1 cellular context compared by ENCODE assay signal in genomic region chr1:23958810-23959460, GRCh38.
TF ChIP-seq lines count a peak whose summit lies in the region.

No MANE protein-coding gene starts in this region.

TF ChIP-seq in K562, 482 proteins besides CTCF, POLR2A, EP300 and RAD21 (continued from another document):
- TF ChIP-seq E2F1 (CRISPR knock-in tag; IDR thresholded peaks at IDR 0.05) (no peak), ESRRB (CRISPR knock-in tag; IDR thresholded peaks at IDR 0.05; ENCODE audit: borderline replicate concordance) (no peak), HBP1 (CRISPR knock-in tag; IDR thresholded peaks at IDR 0.05) (no peak), ELF2 (CRISPR knock-in tag; IDR thresholded peaks at IDR 0.05) (0 out of 2 replicates have a peak, but pooled peaks have one; percentile 57), ZNF445 (CRISPR knock-in tag; IDR thresholded peaks at IDR 0.05; ENCODE audit: low read depth) (no peak), CBX3 (IDR thresholded peaks at IDR 0.05; ENCODE audit: borderline replicate concordance in 1 of 2, low read length in 2 of 2) (peak in 1 of 2 experiments; percentile 65; a peak in 1 of 3 replicates), RBFOX2 (IDR thresholded peaks at IDR 0.05; ENCODE audit: low read depth, low read length) (no peak), DDX20 (tag; IDR thresholded peaks at IDR 0.05; ENCODE audit: low read depth) (no peak), XRCC5 (IDR thresholded peaks at IDR 0.05; ENCODE audit: low read depth, low read length) (no peak), BMI1 (IDR thresholded peaks at IDR 0.05; ENCODE audit: low read length) (no peak), HNRNPL (IDR thresholded peaks at IDR 0.05; ENCODE audit: low read depth, low read length) (no peak; the same call in 1 of the 2 replicates), SIRT6 (IDR thresholded peaks at IDR 0.05; ENCODE audit: low read depth, low read length) (no peak), ZNF165 (CRISPR knock-in tag; IDR thresholded peaks at IDR 0.05; ENCODE audit: borderline replicate concordance) (no peak), NCOA1 (IDR thresholded peaks at IDR 0.05; ENCODE audit: low read depth) (peak; percentile 46; the same call in 1 of the 2 replicates), ZNF785 (CRISPR knock-in tag; IDR thresholded peaks at IDR 0.05) (no peak), MIER1 (IDR thresholded peaks at IDR 0.05; ENCODE audit: low read depth) (no peak), DPF2 (IDR thresholded peaks at IDR 0.05) (peak; percentile 67; the same call in 1 of the 2 replicates), FOXK1 (CRISPR knock-in tag; IDR thresholded peaks at IDR 0.05; ENCODE audit: borderline replicate concordance) (peak; percentile 92), HEY1 (CRISPR knock-in tag; IDR thresholded peaks at IDR 0.05; ENCODE audit: borderline replicate concordance) (no peak), SPI1 (IDR thresholded peaks at IDR 0.05; ENCODE audit: borderline replicate concordance, low read depth, low read length) (peak; percentile 51; the same call in 1 of the 2 replicates), TSC22D4 (tag; IDR thresholded peaks at IDR 0.05) (no peak), IRF9 (tag; IDR thresholded peaks at IDR 0.05) (0 out of 2 replicates have a peak, but pooled peaks have one; percentile 24)
